In the genomic region with DNA sequence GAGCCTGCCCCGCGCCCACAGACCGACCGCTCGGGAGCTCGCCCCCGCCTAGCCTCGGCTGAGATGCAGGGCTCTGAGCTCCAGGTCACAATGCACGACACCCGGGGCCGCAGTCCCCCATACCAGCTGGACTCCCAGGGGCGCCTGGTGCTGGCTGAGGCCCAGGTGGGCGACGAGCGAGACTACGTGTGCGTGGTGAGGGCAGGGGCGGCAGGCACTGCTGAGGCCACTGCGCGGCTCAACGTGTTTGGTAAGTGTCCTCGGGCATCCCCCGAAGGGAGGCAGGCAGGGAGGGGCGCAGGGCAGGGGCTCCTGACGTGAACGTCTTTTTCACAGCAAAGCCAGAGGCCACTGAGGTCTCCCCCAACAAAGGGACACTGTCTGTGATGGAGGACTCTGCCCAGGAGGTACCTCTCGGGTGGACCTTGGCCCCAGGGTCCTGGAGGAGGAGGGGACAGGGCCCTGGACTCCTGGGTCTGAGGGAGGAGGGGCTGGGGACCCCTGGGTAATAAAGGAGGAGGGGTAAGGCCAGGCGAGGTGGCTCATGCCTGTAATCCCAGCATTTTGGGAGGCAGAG, we compare ENCODE assay signal across 2 cellular contexts.
TF ChIP-seq lines count a peak whose summit lies in the region.

No MANE protein-coding gene starts in this region.

TF ChIP-seq in HepG2, 621 proteins besides CTCF, POLR2A, EP300 and RAD21 (continues in another document):
- TF ChIP-seq MIER2 (CRISPR knock-in tag; IDR thresholded peaks at IDR 0.05) (no peak; the same call in 1 of the 2 replicates), ZNF660 (CRISPR knock-in tag; IDR thresholded peaks at IDR 0.05; ENCODE audit: borderline replicate concordance, low read depth) (no peak), MED1 (CRISPR knock-in tag; IDR thresholded peaks at IDR 0.05) (0 out of 2 replicates have a peak, but pooled peaks have one; percentile 40), SMAD1 (CRISPR knock-in tag; IDR thresholded peaks at IDR 0.05; ENCODE audit: borderline replicate concordance, low read depth) (no peak), ZNF773 (CRISPR knock-in tag; IDR thresholded peaks at IDR 0.05; ENCODE audit: borderline replicate concordance) (no peak), ZNF615 (CRISPR knock-in tag; IDR thresholded peaks at IDR 0.05; ENCODE audit: borderline replicate concordance) (no peak), KDM6A (CRISPR knock-in tag; IDR thresholded peaks at IDR 0.05; ENCODE audit: low read depth) (peak; percentile 67), EZH2 (conservative IDR thresholded peaks at IDR 0.05; ENCODE audit: low read depth, low read length) (no peak), CEBPB (IDR thresholded peaks at IDR 0.05; ENCODE audit: borderline replicate concordance, low read depth, low read length) (no peak), TBL1XR1 (IDR thresholded peaks at IDR 0.05; ENCODE audit: borderline replicate concordance, low read length, partially characterized antibody) (no peak), ZMYM4 (CRISPR knock-in tag; IDR thresholded peaks at IDR 0.05) (no peak), CHD2 (IDR thresholded peaks at IDR 0.05; ENCODE audit: low read depth, low read length) (no peak), ZNF737 (CRISPR knock-in tag; IDR thresholded peaks at IDR 0.05; ENCODE audit: borderline replicate concordance) (no peak), SATB2 (CRISPR knock-in tag; IDR thresholded peaks at IDR 0.05) (no peak), NPAS2 (CRISPR knock-in tag; IDR thresholded peaks at IDR 0.05; ENCODE audit: borderline replicate concordance) (no peak), ZBTB7A (CRISPR knock-in tag; IDR thresholded peaks at IDR 0.05) (peak; percentile 99), PHF5A (CRISPR knock-in tag; IDR thresholded peaks at IDR 0.05; ENCODE audit: low read depth, unreplicated experiment) (no peak), ZNF382 (CRISPR knock-in tag; IDR thresholded peaks at IDR 0.05; ENCODE audit: borderline replicate concordance) (no peak)
- TF ChIP-seq, protein P1, sequence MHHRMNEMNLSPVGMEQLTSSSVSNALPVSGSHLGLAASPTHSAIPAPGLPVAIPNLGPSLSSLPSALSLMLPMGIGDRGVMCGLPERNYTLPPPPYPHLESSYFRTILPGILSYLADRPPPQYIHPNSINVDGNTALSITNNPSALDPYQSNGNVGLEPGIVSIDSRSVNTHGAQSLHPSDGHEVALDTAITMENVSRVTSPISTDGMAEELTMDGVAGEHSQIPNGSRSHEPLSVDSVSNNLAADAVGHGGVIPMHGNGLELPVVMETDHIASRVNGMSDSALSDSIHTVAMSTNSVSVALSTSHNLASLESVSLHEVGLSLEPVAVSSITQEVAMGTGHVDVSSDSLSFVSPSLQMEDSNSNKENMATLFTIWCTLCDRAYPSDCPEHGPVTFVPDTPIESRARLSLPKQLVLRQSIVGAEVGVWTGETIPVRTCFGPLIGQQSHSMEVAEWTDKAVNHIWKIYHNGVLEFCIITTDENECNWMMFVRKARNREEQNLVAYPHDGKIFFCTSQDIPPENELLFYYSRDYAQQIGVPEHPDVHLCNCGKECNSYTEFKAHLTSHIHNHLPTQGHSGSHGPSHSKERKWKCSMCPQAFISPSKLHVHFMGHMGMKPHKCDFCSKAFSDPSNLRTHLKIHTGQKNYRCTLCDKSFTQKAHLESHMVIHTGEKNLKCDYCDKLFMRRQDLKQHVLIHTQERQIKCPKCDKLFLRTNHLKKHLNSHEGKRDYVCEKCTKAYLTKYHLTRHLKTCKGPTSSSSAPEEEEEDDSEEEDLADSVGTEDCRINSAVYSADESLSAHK (CRISPR knock-in tag; IDR thresholded peaks at IDR 0.05; ENCODE audit: borderline replicate concordance), result no peak
- TF ChIP-seq, protein P2, sequence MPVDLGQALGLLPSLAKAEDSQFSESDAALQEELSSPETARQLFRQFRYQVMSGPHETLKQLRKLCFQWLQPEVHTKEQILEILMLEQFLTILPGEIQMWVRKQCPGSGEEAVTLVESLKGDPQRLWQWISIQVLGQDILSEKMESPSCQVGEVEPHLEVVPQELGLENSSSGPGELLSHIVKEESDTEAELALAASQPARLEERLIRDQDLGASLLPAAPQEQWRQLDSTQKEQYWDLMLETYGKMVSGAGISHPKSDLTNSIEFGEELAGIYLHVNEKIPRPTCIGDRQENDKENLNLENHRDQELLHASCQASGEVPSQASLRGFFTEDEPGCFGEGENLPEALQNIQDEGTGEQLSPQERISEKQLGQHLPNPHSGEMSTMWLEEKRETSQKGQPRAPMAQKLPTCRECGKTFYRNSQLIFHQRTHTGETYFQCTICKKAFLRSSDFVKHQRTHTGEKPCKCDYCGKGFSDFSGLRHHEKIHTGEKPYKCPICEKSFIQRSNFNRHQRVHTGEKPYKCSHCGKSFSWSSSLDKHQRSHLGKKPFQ (CRISPR knock-in tag; IDR thresholded peaks at IDR 0.05; ENCODE audit: insufficient replicate concordance), result no peak
- TF ChIP-seq, protein P3, sequence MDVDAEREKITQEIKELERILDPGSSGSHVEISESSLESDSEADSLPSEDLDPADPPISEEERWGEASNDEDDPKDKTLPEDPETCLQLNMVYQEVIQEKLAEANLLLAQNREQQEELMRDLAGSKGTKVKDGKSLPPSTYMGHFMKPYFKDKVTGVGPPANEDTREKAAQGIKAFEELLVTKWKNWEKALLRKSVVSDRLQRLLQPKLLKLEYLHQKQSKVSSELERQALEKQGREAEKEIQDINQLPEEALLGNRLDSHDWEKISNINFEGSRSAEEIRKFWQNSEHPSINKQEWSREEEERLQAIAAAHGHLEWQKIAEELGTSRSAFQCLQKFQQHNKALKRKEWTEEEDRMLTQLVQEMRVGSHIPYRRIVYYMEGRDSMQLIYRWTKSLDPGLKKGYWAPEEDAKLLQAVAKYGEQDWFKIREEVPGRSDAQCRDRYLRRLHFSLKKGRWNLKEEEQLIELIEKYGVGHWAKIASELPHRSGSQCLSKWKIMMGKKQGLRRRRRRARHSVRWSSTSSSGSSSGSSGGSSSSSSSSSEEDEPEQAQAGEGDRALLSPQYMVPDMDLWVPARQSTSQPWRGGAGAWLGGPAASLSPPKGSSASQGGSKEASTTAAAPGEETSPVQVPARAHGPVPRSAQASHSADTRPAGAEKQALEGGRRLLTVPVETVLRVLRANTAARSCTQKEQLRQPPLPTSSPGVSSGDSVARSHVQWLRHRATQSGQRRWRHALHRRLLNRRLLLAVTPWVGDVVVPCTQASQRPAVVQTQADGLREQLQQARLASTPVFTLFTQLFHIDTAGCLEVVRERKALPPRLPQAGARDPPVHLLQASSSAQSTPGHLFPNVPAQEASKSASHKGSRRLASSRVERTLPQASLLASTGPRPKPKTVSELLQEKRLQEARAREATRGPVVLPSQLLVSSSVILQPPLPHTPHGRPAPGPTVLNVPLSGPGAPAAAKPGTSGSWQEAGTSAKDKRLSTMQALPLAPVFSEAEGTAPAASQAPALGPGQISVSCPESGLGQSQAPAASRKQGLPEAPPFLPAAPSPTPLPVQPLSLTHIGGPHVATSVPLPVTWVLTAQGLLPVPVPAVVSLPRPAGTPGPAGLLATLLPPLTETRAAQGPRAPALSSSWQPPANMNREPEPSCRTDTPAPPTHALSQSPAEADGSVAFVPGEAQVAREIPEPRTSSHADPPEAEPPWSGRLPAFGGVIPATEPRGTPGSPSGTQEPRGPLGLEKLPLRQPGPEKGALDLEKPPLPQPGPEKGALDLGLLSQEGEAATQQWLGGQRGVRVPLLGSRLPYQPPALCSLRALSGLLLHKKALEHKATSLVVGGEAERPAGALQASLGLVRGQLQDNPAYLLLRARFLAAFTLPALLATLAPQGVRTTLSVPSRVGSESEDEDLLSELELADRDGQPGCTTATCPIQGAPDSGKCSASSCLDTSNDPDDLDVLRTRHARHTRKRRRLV (CRISPR knock-in tag; IDR thresholded peaks at IDR 0.05), result no peak; the same call in 1 of the 2 replicates

TF ChIP-seq in WTC11, 78 proteins besides CTCF, POLR2A, EP300 and RAD21:
- TF ChIP-seq GTF2I (CRISPR knock-in tag; conservative IDR thresholded peaks at IDR 0.05), result no peak
- TF ChIP-seq, protein P4, sequence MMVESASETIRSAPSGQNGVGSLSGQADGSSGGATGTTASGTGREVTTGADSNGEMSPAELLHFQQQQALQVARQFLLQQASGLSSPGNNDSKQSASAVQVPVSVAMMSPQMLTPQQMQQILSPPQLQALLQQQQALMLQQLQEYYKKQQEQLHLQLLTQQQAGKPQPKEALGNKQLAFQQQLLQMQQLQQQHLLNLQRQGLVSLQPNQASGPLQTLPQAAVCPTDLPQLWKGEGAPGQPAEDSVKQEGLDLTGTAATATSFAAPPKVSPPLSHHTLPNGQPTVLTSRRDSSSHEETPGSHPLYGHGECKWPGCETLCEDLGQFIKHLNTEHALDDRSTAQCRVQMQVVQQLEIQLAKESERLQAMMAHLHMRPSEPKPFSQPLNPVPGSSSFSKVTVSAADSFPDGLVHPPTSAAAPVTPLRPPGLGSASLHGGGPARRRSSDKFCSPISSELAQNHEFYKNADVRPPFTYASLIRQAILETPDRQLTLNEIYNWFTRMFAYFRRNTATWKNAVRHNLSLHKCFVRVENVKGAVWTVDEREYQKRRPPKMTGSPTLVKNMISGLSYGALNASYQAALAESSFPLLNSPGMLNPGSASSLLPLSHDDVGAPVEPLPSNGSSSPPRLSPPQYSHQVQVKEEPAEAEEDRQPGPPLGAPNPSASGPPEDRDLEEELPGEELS (CRISPR knock-in tag; IDR thresholded peaks at IDR 0.05), result 0 out of 2 replicates have a peak, but pooled peaks have one; percentile 7
